31 cellular contexts compared by ENCODE assay signal in genomic region chr2:112833532-112833931, GRCh38. TPM values are rescaled to one million over a fixed set of nuclear protein-coding genes. Genes with fewer than 3 reads are reported as not detected.
"Had no signal": no experiment of that assay in that cellular context is flagged by ENCODE, and none has a peak within 500 bp of the region (broad histone marks: within the 10 kb centered on the region; RNA-seq: fewer than 3 reads in every experiment).

No MANE protein-coding gene starts in this region.

- H3K4me3 Mint-ChIP-seq: activated B cell treated with CpG ODN at 0.5 μM for 24 hours; activated CD8-positive, alpha-beta T cell treated with anti-CD3 and anti-CD28 coated beads, Interleukin-2, amount 10 ng/mL, durations not matched to agents 7 days and 5 days; activated naive CD8-positive, alpha-beta T cell; brain; T-helper 1 cell treated with Interleukin-12 subunit alpha and Interleukin-12 subunit beta and Interleukin-4 antibody, amounts not matched to agents 30 μg/mL and 1 μg/mL, for 36 hours had no signal

- H3K9me3 ChIP-seq: adrenal gland, ascending aorta, esophagus muscularis mucosa, heart right ventricle, left ventricle myocardium inferior, right atrium auricular region, suprapubic skin, tibial artery, upper lobe of right lung had no signal

- H3K9me3 Mint-ChIP-seq: activated B cell treated with CpG ODN at 0.5 μM for 24 hours; naive B cell; T-helper 1 cell treated with Interleukin-12 subunit alpha and Interleukin-12 subunit beta and Interleukin-4 antibody, amounts not matched to agents 30 μg/mL and 1 μg/mL, for 36 hours had no signal

- H3K27me3 ChIP-seq: adrenal gland, ascending aorta, dorsolateral prefrontal cortex, esophagus muscularis mucosa, right atrium auricular region, suprapubic skin, tibial artery, upper lobe of right lung had no signal

- H3K36me3 Mint-ChIP-seq: activated naive CD8-positive, alpha-beta T cell; brain; naive B cell had no signal

- H3K4me1 Mint-ChIP-seq: brain had no signal

- H3K36me3 ChIP-seq: adrenal gland, ascending aorta, esophagus muscularis mucosa, heart right ventricle, left ventricle myocardium inferior, right atrium auricular region, suprapubic skin, tibial artery, upper lobe of right lung had no signal

- H3K4me3 ChIP-seq: adrenal gland, ascending aorta, coronary artery, esophagus muscularis mucosa, left ventricle myocardium inferior, lung, right atrium auricular region, suprapubic skin, tibial artery, upper lobe of right lung had no signal

- H3K79me2 ChIP-seq: parathyroid adenoma had no signal

- H3K4me1 ChIP-seq: ascending aorta, left ventricle myocardium inferior, right atrium auricular region, tibial artery, upper lobe of right lung had no signal

- H3K27ac Mint-ChIP-seq: activated B cell treated with CpG ODN at 0.5 μM for 24 hours; activated CD8-positive, alpha-beta T cell treated with anti-CD3 and anti-CD28 coated beads, Interleukin-2, amount 10 ng/mL, durations not matched to agents 7 days and 5 days; activated naive CD8-positive, alpha-beta T cell; T-helper 1 cell treated with Interleukin-12 subunit alpha and Interleukin-12 subunit beta and Interleukin-4 antibody, amounts not matched to agents 30 μg/mL and 1 μg/mL, for 36 hours had no signal

- FAIRE-seq: islet of Langerhans had no signal

- H3K9ac ChIP-seq: parathyroid adenoma had no signal

- DNase-seq: activated B cell treated with CpG ODN at 0.5 μM for 24 hours; activated CD4-positive, alpha-beta T cell treated with anti-CD3 and anti-CD28 coated beads, Interleukin-2, amount 50 U/mL, for 1 hour; activated CD8-positive, alpha-beta T cell treated with anti-CD3 and anti-CD28 coated beads, Interleukin-2, amount 10 ng/mL, durations not matched to agents 7 days and 5 days; activated effector memory CD4-positive, alpha-beta T cell treated with Interleukin-2 at 50 U/mL for 16 hours; activated naive CD4-positive, alpha-beta T cell treated with Interleukin-2 at 50 U/mL for 16 hours; adrenal gland; dorsolateral prefrontal cortex; effector memory CD4-positive, alpha-beta T cell; foreskin melanocyte; heart right ventricle; left ventricle myocardium inferior; naive B cell; nucleus accumbens; stimulated activated naive CD4-positive, alpha-beta T cell; SW 1271; tibial artery; upper lobe of right lung had no signal

- H3K27ac ChIP-seq: adrenal gland, ascending aorta, coronary artery, dorsolateral prefrontal cortex, esophagus muscularis mucosa, heart right ventricle, left ventricle myocardium inferior, parathyroid adenoma, right atrium auricular region, suprapubic skin, tibial artery, upper lobe of right lung had no signal

- H3K27me3 Mint-ChIP-seq: activated B cell treated with CpG ODN at 0.5 μM for 24 hours had no signal

- ATAC-seq: activated CD8-positive, alpha-beta T cell treated with anti-CD3 and anti-CD28 coated beads, Interleukin-2, amount 10 ng/mL, durations not matched to agents 7 days and 5 days; heart right ventricle; upper lobe of right lung had no signal

RNA-seq across cellular contexts. Expression of gene IL1B, which starts 3.0 kb away (rescaled TPM):
- total RNA-seq: activated CD8-positive, alpha-beta T cell treated with anti-CD3 and anti-CD28 coated beads, Interleukin-2, amount 10 ng/mL, durations not matched to agents 7 days and 5 days; ascending aorta; pulmonary artery endothelial cell had no signal
- polyA plus RNA-seq: neural cell had no signal

RNA-seq across cellular contexts. Expression of gene IL1A, which starts 49.2 kb away (rescaled TPM):
- total RNA-seq: activated CD8-positive, alpha-beta T cell treated with anti-CD3 and anti-CD28 coated beads, Interleukin-2, amount 10 ng/mL, durations not matched to agents 7 days and 5 days; ascending aorta; cardiac septum; heart right ventricle; left ventricle myocardium inferior; right atrium auricular region had no signal
